ENCODE assay signal across 9 cellular contexts in the genomic region with DNA sequence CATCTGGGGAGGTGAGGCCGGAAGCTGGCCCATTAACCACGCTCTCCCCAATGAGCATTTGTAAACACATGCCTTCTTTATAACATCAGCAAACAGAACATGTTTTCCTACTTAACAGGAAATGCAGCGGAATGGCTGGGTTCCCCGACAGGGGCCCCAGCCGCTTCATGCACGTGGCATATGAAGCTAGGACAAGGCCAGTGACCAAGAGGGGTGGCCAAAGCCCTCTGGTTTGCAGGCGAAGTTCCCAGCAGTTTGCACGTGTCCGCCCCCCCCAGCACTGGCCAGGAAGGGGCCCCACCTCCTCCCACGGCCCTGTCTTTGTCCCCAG. TPM values are rescaled to one million over a fixed set of nuclear protein-coding genes. Genes with fewer than 3 reads are reported as not detected.
A peak's percentile ranks its signal among the peaks of the same experiment; 100 is the strongest.
DNase-seq lines count a peak whose midpoint lies in the region; ATAC-seq and TF ChIP-seq lines count a peak whose summit lies in the region.
"Had no signal": no experiment of that assay in that cellular context is flagged by ENCODE, and none has a peak within 500 bp of the region (broad histone marks: within the 10 kb centered on the region; RNA-seq: fewer than 3 reads in every experiment).

No MANE protein-coding gene starts in this region.

- no peaks in the 10 kb centered on the region for H3K79me2 ChIP-seq in mesendoderm (ENCODE audit: control insufficient read depth, insufficient read depth, low read length)

- peak overlapping the region; percentile 47 for H2BK5ac ChIP-seq in mesendoderm (ENCODE audit: low read length)

- ATAC-seq in GM18867 (IDR thresholded peaks at IDR 0.05; ENCODE audit: unreplicated experiment): no peak

- H3K36me3 Mint-ChIP-seq in glutamatergic neuron (ENCODE audit: unreplicated experiment): no peaks in the 10 kb centered on the region

- H3K4me2 ChIP-seq in mesendoderm (ENCODE audit: low read length): no peak overlapping the region

- peaks cover 19% of the 10 kb centered on the region for H3K4me1 Mint-ChIP-seq in glutamatergic neuron (ENCODE audit: low read depth, unreplicated experiment)

- intact Hi-C loops in colonic mucosa (cut with DNase I): loop anchor here (5.0 kb wide), 1 partner anchor 200 kb away; the partner anchor contains the start of gene CCND1

- peak overlapping the region; percentile 52 for H3K27ac ChIP-seq in colonic mucosa
- peak overlapping the region; percentile 93 for H3K27ac ChIP-seq in mesendoderm (ENCODE audit: low read depth, low read length)

- H2BK120ac ChIP-seq in mesendoderm (ENCODE audit: low read depth, low read length): no peak overlapping the region

- H3K36me3 ChIP-seq in colonic mucosa (no peaks in the 10 kb centered on the region), mesendoderm (ENCODE audit: control insufficient read depth, insufficient read depth, low read length) (no peaks in the 10 kb centered on the region)

- H3K4me1 ChIP-seq in colonic mucosa (peaks cover 12% of the 10 kb centered on the region), mesendoderm (ENCODE audit: control insufficient read depth, low read depth, low read length) (peaks cover 12% of the 10 kb centered on the region)

- no peak overlapping the region for H3K4me3 Mint-ChIP-seq in glutamatergic neuron (ENCODE audit: unreplicated experiment)
- H3K4me3 Mint-ChIP-seq: activated CD4-positive, alpha-beta memory T cell treated with anti-CD3 and anti-CD28 coated beads, Interleukin-2, amount 10 ng/mL, durations not matched to agents 7 days and 5 days had no signal

- H3K27me3 Mint-ChIP-seq in glutamatergic neuron (ENCODE audit: unreplicated experiment): no peaks in the 10 kb centered on the region

- no peaks in the 10 kb centered on the region for H3K9me3 ChIP-seq in colonic mucosa

- H3K9me3 Mint-ChIP-seq in glutamatergic neuron (ENCODE audit: unreplicated experiment): no peaks in the 10 kb centered on the region
- H3K9me3 Mint-ChIP-seq: activated CD4-positive, alpha-beta memory T cell treated with anti-CD3 and anti-CD28 coated beads, Interleukin-2, amount 10 ng/mL, durations not matched to agents 7 days and 5 days had no signal

- H4K5ac ChIP-seq in mesendoderm (ENCODE audit: low read length): no peak overlapping the region

- H3K18ac ChIP-seq in mesendoderm (ENCODE audit: low read length): peak overlapping the region; percentile 57

- H3K9ac ChIP-seq in colonic mucosa (ENCODE audit: low read depth in 2 of 2, low read length in 2 of 2) (peak overlapping the region in 1 of 2 donors; percentile 32), mesendoderm (ENCODE audit: low read length) (peak overlapping the region; percentile 24)

- no peak overlapping the region for H3K27ac Mint-ChIP-seq in glutamatergic neuron (ENCODE audit: unreplicated experiment)
- H3K27ac Mint-ChIP-seq: activated CD4-positive, alpha-beta memory T cell treated with anti-CD3 and anti-CD28 coated beads, Interleukin-2, amount 10 ng/mL, durations not matched to agents 7 days and 5 days had no signal

- peak overlapping the region; percentile 74 for H3K4ac ChIP-seq in mesendoderm (ENCODE audit: low read depth, low read length)

- H3K56ac ChIP-seq in mesendoderm (ENCODE audit: low read length): peak overlapping the region; percentile 72

- TF ChIP-seq CTCF in colonic mucosa (IDR thresholded peaks at IDR 0.05) (no peak), glutamatergic neuron (IDR thresholded peaks at IDR 0.05; ENCODE audit: partially characterized antibody, unreplicated experiment) (no peak)

- no peak overlapping the region for H2BK15ac ChIP-seq in mesendoderm (replicated peaks; ENCODE audit: low read depth)

- no CpG with 5 or more reads among the region's 10 CpGs for WGBS in mesendoderm (ENCODE audit: extremely low coverage, insufficient coverage, low lambda C conversion rate)

- DNase-seq in NCI-H1092 treated with DMSO at 0.1 percent for 48 hours (lab: John Stamatoyannopoulos, UW) (peak; percentile 53), NCI-H1092 (lab: John Stamatoyannopoulos, UW) (no peak), colonic mucosa (peak; percentile 29), mesendoderm (peak; percentile 90), ureter (ENCODE audit: low spot score) (peak; percentile 66), glutamatergic neuron (no peak), NCI-H2171 (lab: John Stamatoyannopoulos, UW) (no peak)

- no peaks in the 10 kb centered on the region for H3K79me1 ChIP-seq in mesendoderm (ENCODE audit: low read length)

- no peak overlapping the region for H2AK5ac ChIP-seq in mesendoderm (ENCODE audit: low read length)

- H3K4me3 ChIP-seq in colonic mucosa: no peak overlapping the region
- H3K4me3 ChIP-seq in mesendoderm (ENCODE audit: low read length): no peak overlapping the region

- no peaks in the 10 kb centered on the region for H3K27me3 ChIP-seq in colonic mucosa
- no peaks in the 10 kb centered on the region for H3K27me3 ChIP-seq in mesendoderm (ENCODE audit: insufficient read depth, low read length, poor library complexity)

- no peak overlapping the region for H4K8ac ChIP-seq in mesendoderm (ENCODE audit: low read depth, low read length)

- H3K23ac ChIP-seq in mesendoderm (ENCODE audit: low read length): no peak overlapping the region

RNA-seq across cellular contexts. Expression of gene LINC01488, which starts 38.7 kb away (rescaled TPM):
- total RNA-seq in colonic mucosa (not detected), ureter (not detected), glutamatergic neuron (ENCODE audit: unreplicated experiment) (not detected)
- polyA plus RNA-seq in mesendoderm (2013, experiment 1 of 2): not detected
- not detected for polyA plus RNA-seq in mesendoderm (2013, experiment 2 of 2)
- total RNA-seq: activated CD4-positive, alpha-beta memory T cell treated with anti-CD3 and anti-CD28 coated beads, Interleukin-2, amount 10 ng/mL, durations not matched to agents 7 days and 5 days had no signal

Comparison
In these comparisons a context has a peak if more than half of its experiments do, and no peak if none do; other contexts are left out.
1. DNase-seq: peak in NCI-H1092 treated with DMSO at 0.1 percent for 48 hours (single experiment), colonic mucosa (single experiment), mesendoderm (single experiment) and ureter (single experiment); none in NCI-H1092 (single experiment), glutamatergic neuron (single experiment) and NCI-H2171 (single experiment).